In the genomic region with DNA sequence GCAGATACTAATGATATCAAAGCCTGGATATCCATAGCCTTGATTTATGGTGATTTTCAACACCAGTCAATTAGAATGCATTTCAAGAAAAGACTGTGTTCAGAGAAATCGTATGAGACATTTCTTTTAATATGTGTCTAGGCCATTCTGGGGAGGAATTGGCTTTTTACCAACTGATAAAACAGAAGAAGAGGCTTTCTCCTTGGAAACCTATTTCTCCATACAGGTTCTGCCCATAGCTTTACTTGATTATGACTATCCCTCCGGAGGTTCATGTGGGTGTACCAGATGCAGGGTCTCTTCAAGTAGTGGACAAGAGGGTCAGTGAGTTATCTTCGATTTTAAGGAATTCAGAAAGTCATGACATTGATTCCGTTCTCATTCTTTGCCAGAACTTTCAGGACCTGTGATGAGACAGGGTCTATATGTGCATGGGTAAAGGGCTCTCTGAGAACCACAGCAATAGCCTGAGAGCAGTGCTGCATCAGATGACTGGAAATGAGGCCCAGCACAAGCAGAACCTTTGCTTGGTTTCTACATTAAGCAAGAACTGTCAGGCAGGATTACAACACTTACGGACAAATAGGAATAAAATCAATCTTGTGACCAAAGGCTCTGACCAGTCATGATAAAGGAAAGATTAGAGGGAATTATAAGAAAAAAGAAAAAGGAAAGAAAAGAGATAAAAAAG, we compare ENCODE assay signal across 9 cellular contexts.
DNase-seq lines count a peak whose midpoint lies in the region; ATAC-seq and TF ChIP-seq lines count a peak whose summit lies in the region.
"Had no signal": no experiment of that assay in that cellular context is flagged by ENCODE, and none has a peak within 500 bp of the region (broad histone marks: within the 10 kb centered on the region; RNA-seq: fewer than 3 reads in every experiment).

No MANE protein-coding gene starts in this region.

- peaks cover 76% of the 10 kb centered on the region for H3K4me1 Mint-ChIP-seq in activated T-cell treated with anti-CD3 and anti-CD28 coated beads, Interleukin-2, amount 50 U/mL, for 72 hours (ENCODE audit: low read depth)
- peaks cover 33 to 45% of the 10 kb centered on the region in 2 donors for H3K4me1 Mint-ChIP-seq in natural killer cell treated with Interleukin-12 subunit alpha and Interleukin-12 subunit beta and Interleukin-15 and Interleukin-18, amount 100 ng/mL, for 72 hours (ENCODE audit: low read depth in 2 of 2)

- H3K9me3 ChIP-seq in muscle layer of duodenum (ENCODE audit: control insufficient read depth in 1 of 2, low read length in 2 of 2), result no peaks in the 10 kb centered on the region
- no peaks in the 10 kb centered on the region for H3K9me3 ChIP-seq in upper lobe of right lung
- H3K9me3 ChIP-seq: neutrophil had no signal

- peak overlapping the region; percentile 44 to 52 for H3K27ac ChIP-seq in coronary artery
- peak overlapping the region; percentile 22 for H3K27ac ChIP-seq in muscle layer of duodenum (ENCODE audit: low read length)
- peak overlapping the region; percentile 75 for H3K27ac ChIP-seq in upper lobe of right lung
- H3K27ac ChIP-seq: neutrophil had no signal

- no peak for DNase-seq in activated T-cell treated with anti-CD3 and anti-CD28 coated beads, Interleukin-2, amount 50 U/mL, for 72 hours
- DNase-seq in activated T-cell treated with anti-CD3 and anti-CD28 coated beads, Interleukin-2, amount 50 U/mL, for 48 hours, result no peak
- DNase-seq in coronary artery (ENCODE audit: low spot score) (no peak), upper lobe of right lung (no peak), left colon (no peak)
- no peak for DNase-seq in natural killer cell treated with Interleukin-12 subunit alpha and Interleukin-12 subunit beta and Interleukin-15 and Interleukin-18, amount 100 ng/mL, for 72 hours (ENCODE audit: low spot score)

- H3K27me3 ChIP-seq in muscle layer of duodenum (ENCODE audit: low read depth, low read length) (no peaks in the 10 kb centered on the region), upper lobe of right lung (no peaks in the 10 kb centered on the region)
- H3K27me3 ChIP-seq: neutrophil had no signal

- no peaks in the 10 kb centered on the region for H3K9me3 Mint-ChIP-seq in activated T-cell treated with anti-CD3 and anti-CD28 coated beads, Interleukin-2, amount 50 U/mL, for 72 hours
- H3K9me3 Mint-ChIP-seq in natural killer cell treated with Interleukin-12 subunit alpha and Interleukin-12 subunit beta and Interleukin-15 and Interleukin-18, amount 100 ng/mL, for 72 hours, result no peaks in the 10 kb centered on the region

- peaks cover 0 to 3% of the 10 kb centered on the region in 2 donors for H3K36me3 Mint-ChIP-seq in activated T-cell treated with anti-CD3 and anti-CD28 coated beads, Interleukin-2, amount 50 U/mL, for 72 hours (ENCODE audit: insufficient read depth in 2 of 2)
- H3K36me3 Mint-ChIP-seq in natural killer cell treated with Interleukin-12 subunit alpha and Interleukin-12 subunit beta and Interleukin-15 and Interleukin-18, amount 100 ng/mL, for 72 hours, result no peaks in the 10 kb centered on the region

- H3K4me3 ChIP-seq in coronary artery (no peak overlapping the region), muscle layer of duodenum (ENCODE audit: low read depth in 1 of 2, low read length in 2 of 2) (no peak overlapping the region), upper lobe of right lung (no peak overlapping the region)

- no peak for TF ChIP-seq CTCF in coronary artery (IDR thresholded peaks at IDR 0.05)
- TF ChIP-seq CTCF in upper lobe of right lung (IDR thresholded peaks at IDR 0.05), result no peak

- H3K27me3 Mint-ChIP-seq in activated T-cell treated with anti-CD3 and anti-CD28 coated beads, Interleukin-2, amount 50 U/mL, for 72 hours (ENCODE audit: low read depth), result no peaks in the 10 kb centered on the region
- no peaks in the 10 kb centered on the region for H3K27me3 Mint-ChIP-seq in natural killer cell treated with Interleukin-12 subunit alpha and Interleukin-12 subunit beta and Interleukin-15 and Interleukin-18, amount 100 ng/mL, for 72 hours

- H3K36me3 ChIP-seq in muscle layer of duodenum (ENCODE audit: control insufficient read depth in 1 of 2, insufficient read depth in 2 of 2, low read length in 2 of 2) (peaks cover 0 to 8% of the 10 kb centered on the region in 2 donors), upper lobe of right lung (no peaks in the 10 kb centered on the region)
- H3K36me3 ChIP-seq: neutrophil had no signal

- H3K4me3 Mint-ChIP-seq in activated T-cell treated with anti-CD3 and anti-CD28 coated beads, Interleukin-2, amount 50 U/mL, for 72 hours, result peak overlapping the region in 1 of 2 donors; percentile 67
- H3K4me3 Mint-ChIP-seq in natural killer cell treated with Interleukin-12 subunit alpha and Interleukin-12 subunit beta and Interleukin-15 and Interleukin-18, amount 100 ng/mL, for 72 hours, result no peak overlapping the region

- peak overlapping the region; percentile 91 for H3K27ac Mint-ChIP-seq in activated T-cell treated with anti-CD3 and anti-CD28 coated beads, Interleukin-2, amount 50 U/mL, for 72 hours
- H3K27ac Mint-ChIP-seq in natural killer cell treated with Interleukin-12 subunit alpha and Interleukin-12 subunit beta and Interleukin-15 and Interleukin-18, amount 100 ng/mL, for 72 hours, result peak overlapping the region in 1 of 2 donors; percentile 7

- no peak for ATAC-seq in activated T-cell treated with anti-CD3 and anti-CD28 coated beads, Interleukin-2, amount 50 U/mL, for 72 hours (replicated peaks in 1 of 2)
- peak; percentile 73 for ATAC-seq in upper lobe of right lung
- ATAC-seq in GM19023 (IDR thresholded peaks at IDR 0.05; ENCODE audit: unreplicated experiment), result no peak
- no peak for ATAC-seq in natural killer cell treated with Interleukin-12 subunit alpha and Interleukin-12 subunit beta and Interleukin-15 and Interleukin-18, amount 100 ng/mL, for 72 hours
- ATAC-seq in left colon, result no peak

- H3K4me1 ChIP-seq in muscle layer of duodenum (ENCODE audit: control insufficient read depth in 1 of 2, insufficient read depth in 2 of 2, low read length in 2 of 2), result peaks cover 23% of the 10 kb centered on the region in 2 donors
- peaks cover 47% of the 10 kb centered on the region for H3K4me1 ChIP-seq in upper lobe of right lung

- intact Hi-C loops in upper lobe of right lung (cut with DNase I) (loop anchor here (10.0 kb wide), 1 partner anchor 65 kb away; no protein-coding TSS in a partner anchor), left colon (cut with DNase I, micrococcal nuclease) (loop anchor here in 1 of 2 donors (5.0 kb wide), 1 partner anchor 62 kb away; no protein-coding TSS in a partner anchor)

Comparison
In these comparisons a context has a peak if more than half of its experiments do, and no peak if none do; other contexts are left out.
1. H3K27ac ChIP-seq: peak in every context shown above with its lines; median percentile 75 in upper lobe of right lung; 48 in coronary artery; 22 in muscle layer of duodenum.